Comparison of ENCODE assay signal across 8 cellular contexts in the genomic region with DNA sequence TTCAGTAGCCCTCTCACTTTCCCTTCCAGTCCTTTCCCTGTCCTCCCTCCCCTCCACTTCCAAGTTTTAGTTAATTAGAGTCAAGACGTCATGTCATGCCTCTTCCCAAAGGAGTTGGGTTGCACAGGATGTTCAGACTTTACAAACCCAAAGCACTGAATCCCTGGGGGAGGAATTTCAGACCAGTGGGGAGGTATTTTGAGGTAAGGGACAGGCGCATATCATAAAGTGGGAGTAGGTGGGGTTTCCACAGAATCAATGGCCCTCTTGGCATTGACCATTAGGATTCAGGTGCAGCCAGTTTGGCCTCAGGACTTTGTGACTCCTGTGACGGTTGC. TPM values are rescaled to one million over a fixed set of nuclear protein-coding genes. Genes with fewer than 3 reads are reported as not detected.
DNase-seq lines count a peak whose midpoint lies in the region; ATAC-seq and TF ChIP-seq lines count a peak whose summit lies in the region.

No MANE protein-coding gene starts in this region.

- intact Hi-C loops in dorsolateral prefrontal cortex (cut with DNase I) = loop anchor here (1.0 to 10.0 kb wide), 3 partner anchors 34 to 105 kb away; partner anchors contain the start of genes ARFGAP2 (in 2 of the 2) and MYBPC3 (in 1 of the 2)
- intact Hi-C loops in natural killer cell (cut with micrococcal nuclease) = loop anchor here (2.0 kb wide), 3 partner anchors 35 to 549 kb away; partner anchors contain the start of genes ARHGAP1, CSTPP1, DDB2 and ZNF408

- H3K4me1 ChIP-seq in Loucy (ENCODE audit: insufficient read depth, low read length, poor library complexity, severe bottlenecking) = peaks cover 20% of the 10 kb centered on the region

- H3K27me3 ChIP-seq in Loucy (ENCODE audit: insufficient read depth, low read length, poor library complexity, severe bottlenecking) (no peaks in the 10 kb centered on the region), dorsolateral prefrontal cortex (no peaks in the 10 kb centered on the region)

- peaks cover 34% of the 10 kb centered on the region for H3K79me2 ChIP-seq in Loucy (ENCODE audit: insufficient read depth, low read length)

- H3K4me3 ChIP-seq in AG09309 (ENCODE audit: control insufficient read depth, low read depth, low read length) (peak overlapping the region; percentile 85), Loucy (ENCODE audit: low read length, poor library complexity, severe bottlenecking) (peak overlapping the region; percentile 94), dorsolateral prefrontal cortex (peak overlapping the region; percentile 64 to 96 (median 87))

- ATAC-seq in natural killer cell (no peak), HG02973 (IDR thresholded peaks at IDR 0.05; ENCODE audit: unreplicated experiment) (no peak)

- H3K27me3 Mint-ChIP-seq in natural killer cell (ENCODE audit: low read depth in 2 of 2) = no peaks in the 10 kb centered on the region

- no peak for TF ChIP-seq CTCF in AG09309 (IDR thresholded peaks at IDR 0.05; ENCODE audit: control insufficient read depth, insufficient read depth, low read depth, low read length, missing control alignments)
- TF ChIP-seq CTCF in Loucy (conservative IDR thresholded peaks at IDR 0.05; ENCODE audit: low read length) = no peak
- TF ChIP-seq CTCF in dorsolateral prefrontal cortex (IDR thresholded peaks at IDR 0.05 in 54 of 56, conservative IDR thresholded peaks at IDR 0.05 in 2 of 56; ENCODE audit: low read depth in 1 of 56, partially characterized antibody in 56 of 56) = no peak
- no peak for TF ChIP-seq CTCF in natural killer cell (IDR thresholded peaks at IDR 0.05)

- H3K9ac ChIP-seq in Loucy (ENCODE audit: low read depth, low read length, poor library complexity, severe bottlenecking) = peak overlapping the region; percentile 94

- H3F3A ChIP-seq in Loucy (ENCODE audit: low read depth) = no peaks in the 10 kb centered on the region

- H3K36me3 Mint-ChIP-seq in natural killer cell = no peaks in the 10 kb centered on the region

- H3K9me3 ChIP-seq in Loucy (ENCODE audit: insufficient read depth, low read depth, low read length) = no peaks in the 10 kb centered on the region

- peak overlapping the region; percentile 32 to 97 (median 91) for H3K27ac ChIP-seq in dorsolateral prefrontal cortex

- no peak for DNase-seq in AG09309 (ENCODE audit: low read depth)
- DNase-seq in dorsolateral prefrontal cortex = no peak
- no peak for DNase-seq in natural killer cell
- DNase-seq in activated gamma-delta T cell treated with Interleukin-2 at 50 U/mL for 16 hours = no peak
- DNase-seq in central memory CD4-positive, alpha-beta T cell = no peak
- DNase-seq in NCI-H2029 treated with DMSO at 0.1 percent for 48 hours (lab: John Stamatoyannopoulos, UW) = no peak

- no peaks in the 10 kb centered on the region for H4K20me1 ChIP-seq in Loucy (ENCODE audit: insufficient read depth, low read length, poor library complexity, severe bottlenecking)

- H3K27ac Mint-ChIP-seq in natural killer cell = peak overlapping the region; percentile 94 to 98

- no peaks in the 10 kb centered on the region for H3K9me2 ChIP-seq in Loucy (replicated peaks; ENCODE audit: low read depth, low read length)

- H3K4me1 Mint-ChIP-seq in natural killer cell = peaks cover 26% of the 10 kb centered on the region in 2 donors

- H3K4me3 Mint-ChIP-seq in natural killer cell = peak overlapping the region; percentile 99

- H2AFZ ChIP-seq in Loucy (ENCODE audit: low read length) = peak overlapping the region; percentile 93; the same call in 1 of the 2 replicates

- H3K4me2 ChIP-seq in Loucy (ENCODE audit: low read depth, low read length, poor library complexity, severe bottlenecking) = peak overlapping the region; percentile 86

- no peaks in the 10 kb centered on the region for H3K9me3 Mint-ChIP-seq in natural killer cell

- H3K36me3 ChIP-seq in Loucy (ENCODE audit: insufficient read depth, low read length) = peaks cover 7% of the 10 kb centered on the region; the same call in 1 of the 2 replicates

RNA-seq across cellular contexts. Expression of gene ACP2, which starts 0.7 kb away (rescaled TPM):
- total RNA-seq in dorsolateral prefrontal cortex (10 to 100 TPM; 23.3 to 58.3 (median 37.1) TPM), natural killer cell (10 to 100 TPM; 15.5 to 21.9 (median 16.8) TPM)

RNA-seq across cellular contexts. Expression of gene NR1H3, which starts 8.4 kb away (rescaled TPM):
- total RNA-seq in dorsolateral prefrontal cortex = 10 to 100 TPM; 12.9 to 37.0 (median 21.7) TPM
- total RNA-seq in natural killer cell = 10 to 100 TPM; 11.3 to 26.0 (median 13.5) TPM

RNA-seq across cellular contexts. Expression of gene MADD, which starts 20.6 kb away (rescaled TPM):
- total RNA-seq in dorsolateral prefrontal cortex (100 to 1,000 TPM; 149 to 312 (median 228) TPM), natural killer cell (100 to 1,000 TPM; 333 to 383 (median 335) TPM)

RNA-seq across cellular contexts. Expression of gene DDB2, which starts 34.6 kb away (rescaled TPM):
- total RNA-seq in dorsolateral prefrontal cortex = 10 to 100 TPM in 118 of 120 experiments, 1 to 10 TPM in 2; 7.0 to 40.6 (median 19.7) TPM
- 10 to 100 TPM; 66.0 to 75.4 (median 67.8) TPM for total RNA-seq in natural killer cell
